12 cellular contexts compared by ENCODE assay signal in genomic region chr1:233005703-233006102, GRCh38. TPM values are rescaled to one million over a fixed set of nuclear protein-coding genes. Genes with fewer than 3 reads are reported as not detected.
DNase-seq lines count a peak whose midpoint lies in the region; ATAC-seq and TF ChIP-seq lines count a peak whose summit lies in the region.
"Had no signal": no experiment of that assay in that cellular context is flagged by ENCODE, and none has a peak within 500 bp of the region (broad histone marks: within the 10 kb centered on the region; RNA-seq: fewer than 3 reads in every experiment).

No MANE protein-coding gene starts in this region.

- H3K9me3 Mint-ChIP-seq in GM23338: peaks cover 2% of the 10 kb centered on the region; the same call in 1 of the 3 replicates

- H2BK5ac ChIP-seq in mesenchymal stem cell (ENCODE audit: low read depth, low read length, poor library complexity, severe bottlenecking): no peak overlapping the region

- 36% methylated on average over 8 of the region's 8 CpGs for WGBS in mesenchymal stem cell

- H3K27ac Mint-ChIP-seq in GM23338: no peak overlapping the region; the same call in 1 of the 2 replicates

- no peaks in the 10 kb centered on the region for H3F3A ChIP-seq in GM23338 (replicated peaks; ENCODE audit: low read depth)

- no peak overlapping the region for H3K4me3 ChIP-seq in astrocyte of the spinal cord (ENCODE audit: low read depth, low read length)
- H3K4me3 ChIP-seq in mesenchymal stem cell (ENCODE audit: insufficient read depth in 1 of 2, low read depth in 1 of 2, low read length in 2 of 2): no peak overlapping the region
- H3K4me3 ChIP-seq in coronary artery: no peak overlapping the region
- no peak overlapping the region for H3K4me3 ChIP-seq in GM23338
- H3K4me3 ChIP-seq: gastrocnemius medialis had no signal

- H4K91ac ChIP-seq in mesenchymal stem cell (ENCODE audit: low read length): no peak overlapping the region

- H3K4me1 Mint-ChIP-seq in GM23338: no peaks in the 10 kb centered on the region

- H4K8ac ChIP-seq in mesenchymal stem cell (ENCODE audit: low read length): peak overlapping the region; percentile 12

- TF ChIP-seq CTCF in astrocyte of the spinal cord (IDR thresholded peaks at IDR 0.05; ENCODE audit: low read depth, low read length) (no peak), coronary artery (IDR thresholded peaks at IDR 0.05) (no peak), GM23338 (conservative IDR thresholded peaks at IDR 0.05; ENCODE audit: low read depth in 2 of 2) (no peak)

- no peak overlapping the region for H2BK12ac ChIP-seq in mesenchymal stem cell (ENCODE audit: low read length in 2 of 2)

- no peak overlapping the region for H3K4ac ChIP-seq in mesenchymal stem cell (ENCODE audit: low read depth in 1 of 2, low read length in 2 of 2)

- no peak overlapping the region for H2BK120ac ChIP-seq in mesenchymal stem cell (ENCODE audit: low read depth, low read length)

- in situ Hi-C loops in astrocyte of the spinal cord (cut with HindIII; ENCODE audit: low sequenced_read_pairs): no loop called here

- H3K79me1 ChIP-seq in mesenchymal stem cell (replicated peaks; ENCODE audit: low read length, poor library complexity, severe bottlenecking): peaks cover 6% of the 10 kb centered on the region

- H3K27me3 ChIP-seq in mesenchymal stem cell (ENCODE audit: control insufficient read depth in 1 of 2, insufficient read depth in 1 of 2, low read length in 2 of 2) (no peaks in the 10 kb centered on the region), GM23338 (ENCODE audit: insufficient read depth) (no peaks in the 10 kb centered on the region)
- H3K27me3 ChIP-seq: gastrocnemius medialis had no signal

- ATAC-seq in GM23338: no peak
- ATAC-seq: gastrocnemius medialis had no signal

- no peak overlapping the region for H2AFZ ChIP-seq in mesenchymal stem cell (ENCODE audit: low read depth, low read length)
- H2AFZ ChIP-seq in GM23338: no peak overlapping the region

- H3K23ac ChIP-seq in mesenchymal stem cell (ENCODE audit: low read length in 2 of 2): no peak overlapping the region

- H3K36me3 ChIP-seq in mesenchymal stem cell (ENCODE audit: control insufficient read depth in 1 of 2, insufficient read depth in 2 of 2, low read depth in 1 of 2, low read length in 2 of 2) (peaks cover 8 to 48% of the 10 kb centered on the region in 2 experiments), GM23338 (ENCODE audit: insufficient read depth) (no peaks in the 10 kb centered on the region)
- H3K36me3 ChIP-seq: gastrocnemius medialis had no signal

- peak; percentile 65 for DNase-seq in DMS53 treated with DMSO at 0.1 percent for 48 hours (lab: John Stamatoyannopoulos, UW; ENCODE audit: unreplicated experiment)
- DNase-seq in M059J (ENCODE audit: low read depth): peak; percentile 88
- DNase-seq in astrocyte of the spinal cord (ENCODE audit: low read depth, low spot score): peak; percentile 12
- DNase-seq in mesenchymal stem cell: peak; percentile 85
- DNase-seq in coronary artery (ENCODE audit: low spot score): no peak
- no peak for DNase-seq in stimulated activated CD4-positive, alpha-beta T cell treated with anti-CD3 and anti-CD28 coated beads, Interleukin-2, amount 100 ng/mL, for 48 hours
- DNase-seq in stimulated activated CD4-positive, alpha-beta T cell treated with anti-CD3 and anti-CD28 coated beads, Interleukin-15, amount 100 ng/mL, for 24 hours: no peak
- DNase-seq in GM23338 (ENCODE audit: low spot score): no peak
- DNase-seq: activated CD4-positive, alpha-beta T cell treated with anti-CD3 and anti-CD28 coated beads for 1 hour; activated T-cell treated with anti-CD3 and anti-CD28 coated beads, Interleukin-2, amount 50 U/mL, for 1 hour; gastrocnemius medialis had no signal

- no peak overlapping the region for H3K9ac ChIP-seq in mesenchymal stem cell (ENCODE audit: low read length)

- no peaks in the 10 kb centered on the region; the same call in 1 of the 2 replicates for H3K9me2 ChIP-seq in GM23338 (ENCODE audit: insufficient read depth)

- no peak overlapping the region for H2BK15ac ChIP-seq in mesenchymal stem cell (ENCODE audit: low read depth, poor library complexity, severe bottlenecking)

- peaks cover 6% of the 10 kb centered on the region for H3K27me3 Mint-ChIP-seq in GM23338 (ENCODE audit: insufficient read depth, low read depth, poor library complexity)

- H3K4me2 ChIP-seq in mesenchymal stem cell (ENCODE audit: low read length, poor library complexity, severe bottlenecking) (no peak overlapping the region), GM23338 (no peak overlapping the region)

- H2AK5ac ChIP-seq in mesenchymal stem cell (ENCODE audit: low read length, severe bottlenecking): no peak overlapping the region

- H4K20me1 ChIP-seq in GM23338 (replicated peaks; ENCODE audit: insufficient read depth): no peaks in the 10 kb centered on the region

- peaks cover 42% of the 10 kb centered on the region for H3K36me3 Mint-ChIP-seq in GM23338 (ENCODE audit: low read depth)

- no peaks in the 10 kb centered on the region for H3K9me3 ChIP-seq in mesenchymal stem cell (ENCODE audit: control insufficient read depth, low read length)
- H3K9me3 ChIP-seq: gastrocnemius medialis had no signal

- no peak overlapping the region for H3K14ac ChIP-seq in mesenchymal stem cell (ENCODE audit: low read length in 2 of 2)

- H3K27ac ChIP-seq in mesenchymal stem cell (ENCODE audit: low read length, poor library complexity, severe bottlenecking): no peak overlapping the region
- H3K27ac ChIP-seq in coronary artery: no peak overlapping the region
- no peak overlapping the region for H3K27ac ChIP-seq in GM23338 (ENCODE audit: low read depth)
- H3K27ac ChIP-seq: C4-2B, gastrocnemius medialis had no signal

- H3K79me2 ChIP-seq in GM23338 (replicated peaks; ENCODE audit: insufficient read depth): no peaks in the 10 kb centered on the region

- H3K4me3 Mint-ChIP-seq in GM23338: no peak overlapping the region

- no peak overlapping the region for H3K18ac ChIP-seq in mesenchymal stem cell (ENCODE audit: low read depth in 1 of 2, low read length in 2 of 2)

- H3K4me1 ChIP-seq in mesenchymal stem cell (ENCODE audit: control insufficient read depth, insufficient read depth, low read depth, low read length) (peaks cover 12% of the 10 kb centered on the region), GM23338 (ENCODE audit: insufficient read depth) (no peaks in the 10 kb centered on the region)
- H3K4me1 ChIP-seq: gastrocnemius medialis had no signal

RNA-seq across cellular contexts. Expression of gene NTPCR, which starts 55.3 kb away (rescaled TPM):
- total RNA-seq in M059J (2014; rRNA removed; shearing (Covaris generic)): 67.2 and 92.3 TPM in 2 replicates
- polyA plus RNA-seq in mesenchymal stem cell (2013, experiment 1 of 2): 33.9 TPM
- 34.1 TPM for polyA plus RNA-seq in mesenchymal stem cell (2013, experiment 2 of 2)
- 64.1 and 80.7 TPM in 2 replicates for total RNA-seq in GM23338 (2014; rRNA removed; shearing (Covaris generic))
- 150 TPM in 2 replicates for polyA plus RNA-seq in GM23338 (2016; fragmentation: Nextera tagmentation; extraction: Ambion mirVana)

Comparison
In these comparisons a context has a peak if more than half of its experiments do, and no peak if none do; other contexts are left out.
1. DNase-seq: peak in DMS53 treated with DMSO at 0.1 percent for 48 hours (single experiment), M059J (single experiment), astrocyte of the spinal cord (single experiment) and mesenchymal stem cell (single experiment); none in coronary artery (single experiment), stimulated activated CD4-positive, alpha-beta T cell treated with anti-CD3 and anti-CD28 coated beads, Interleukin-2, amount 100 ng/mL, for 48 hours (0 of 2), stimulated activated CD4-positive, alpha-beta T cell treated with anti-CD3 and anti-CD28 coated beads, Interleukin-15, amount 100 ng/mL, for 24 hours (single experiment) and GM23338 (single experiment).